ENCODE assay signal across 31 cellular contexts in genomic region chr1:215657016-215657415, GRCh38.
"Had no signal": no experiment of that assay in that cellular context is flagged by ENCODE, and none has a peak within 500 bp of the region (broad histone marks: within the 10 kb centered on the region; RNA-seq: fewer than 3 reads in every experiment).

No MANE protein-coding gene starts in this region.

- H3K4me3 ChIP-seq: adrenal gland, body of pancreas, breast epithelium had no signal

- DNase-seq: activated B cell treated with CpG ODN at 0.5 μM for 24 hours; activated CD4-positive, alpha-beta memory T cell treated with anti-CD3 and anti-CD28 coated beads for 36 hours; activated CD4-positive, alpha-beta T cell treated with anti-CD3 and anti-CD28 coated beads for 4 hours; activated CD4-positive, alpha-beta T cell treated with anti-CD3 and anti-CD28 coated beads, Interleukin-2, amount 10 ng/mL, durations not matched to agents 24 days and 14 days; activated CD4-positive, alpha-beta T cell treated with anti-CD3 and anti-CD28 coated beads, Interleukin-2, amount 50 U/mL, for 1 hour; activated CD4-positive, alpha-beta T cell treated with anti-CD3 and anti-CD28 coated beads, Interleukin-2, amount 50 U/mL, for 4 hours; activated CD4-positive, CD25-positive, alpha-beta regulatory T cell treated with anti-CD3 and anti-CD28 coated beads, Interleukin-2, amount 50 U/mL, for 72 hours; activated CD8-positive, alpha-beta memory T cell treated with anti-CD3 and anti-CD28 coated beads, Interleukin-2, amount 50 U/mL, for 4 hours; activated CD8-positive, alpha-beta T cell treated with anti-CD3 and anti-CD28 coated beads for 36 hours; activated effector memory CD4-positive, alpha-beta T cell treated with anti-CD3 and anti-CD28 coated beads, Interleukin-2, amount 50 U/mL, for 16 hours; activated gamma-delta T cell treated with Interleukin-2 at 50 U/mL for 16 hours; activated naive CD4-positive, alpha-beta T cell; activated naive CD4-positive, alpha-beta T cell treated with anti-CD3 and anti-CD28 coated beads for 36 hours; activated naive CD4-positive, alpha-beta T cell treated with anti-CD3 and anti-CD28 coated beads, Interleukin-2, amount 50 U/mL, for 16 hours; activated naive CD8-positive, alpha-beta T cell treated with anti-CD3 and anti-CD28 coated beads for 36 hours; activated T-cell treated with anti-CD3 and anti-CD28 coated beads for 4 hours; activated T-cell treated with anti-CD3 and anti-CD28 coated beads, Interleukin-2, amount 50 U/mL, for 1 hour; activated T-cell treated with anti-CD3 and anti-CD28 coated beads, Interleukin-2, amount 50 U/mL, for 4 hours; activated T-cell treated with anti-CD3 and anti-CD28 coated beads, Interleukin-2, amount 50 U/mL, for 72 hours; adrenal gland; amniotic stem cell; aorta; body of pancreas; brain microvascular endothelial cell; central memory CD4-positive, alpha-beta T cell; T-helper 2 cell; T-helper 9 cell had no signal

- H3K4me1 ChIP-seq: adrenal gland, breast epithelium had no signal

- H3K27me3 ChIP-seq: adrenal gland, body of pancreas, brain microvascular endothelial cell, breast epithelium had no signal

- H3K9me3 ChIP-seq: adrenal gland, body of pancreas, breast epithelium had no signal

- H3K27ac ChIP-seq: adrenal gland, body of pancreas, brain microvascular endothelial cell, breast epithelium, VCaP had no signal

- ATAC-seq: activated CD8-positive, alpha-beta T cell treated with anti-CD3 and anti-CD28 coated beads for 36 hours; activated naive CD4-positive, alpha-beta T cell treated with anti-CD3 and anti-CD28 coated beads, Interleukin-2, amount 50 U/mL, for 72 hours; activated T-cell treated with anti-CD3 and anti-CD28 coated beads, Interleukin-2, amount 50 U/mL, for 4 hours; activated T-cell treated with anti-CD3 and anti-CD28 coated beads, Interleukin-2, amount 50 U/mL, for 72 hours; activated T-helper 17 cell treated with anti-CD3 and anti-CD28 coated beads, Interleukin-2, amount 50 U/mL, for 72 hours; body of pancreas had no signal

- H3K36me3 ChIP-seq: adrenal gland, brain microvascular endothelial cell, breast epithelium had no signal
